ENCODE assay signal across 8 cellular contexts in the genomic region with DNA sequence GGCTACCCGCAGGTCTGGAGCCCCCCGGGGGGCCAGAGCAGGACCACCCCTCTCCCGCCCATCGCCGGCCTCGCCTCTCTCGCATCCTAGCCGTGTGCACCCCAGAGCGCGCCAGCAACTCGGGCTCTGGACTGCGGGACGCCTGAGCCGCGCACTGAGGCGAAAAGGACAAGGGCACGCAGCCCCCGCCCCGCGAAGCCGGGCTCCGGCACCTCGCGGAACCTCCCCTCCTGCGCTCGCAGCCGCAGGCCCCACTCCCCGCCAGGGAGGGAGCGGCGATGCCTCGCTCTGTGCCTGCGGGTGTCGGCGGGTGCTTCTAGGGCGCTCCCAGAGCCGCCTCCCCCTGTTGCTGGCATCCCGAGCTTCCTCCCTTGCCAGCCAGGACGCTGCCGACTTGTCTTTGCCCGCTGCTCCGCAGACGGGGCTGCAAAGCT. TPM values are rescaled to one million over a fixed set of nuclear protein-coding genes. Genes with fewer than 3 reads are reported as not detected.
DNase-seq lines count a peak whose midpoint lies in the region; ATAC-seq, FAIRE-seq and TF ChIP-seq lines count a peak whose summit lies in the region.

TSS of gene ITGB8 (plus strand) at position 104 of the 434 bp plus-strand sequence. CDS start 907 bp downstream, outside the sequence.

- TF ChIP-seq CTCF in activated CD8-positive, alpha-beta T cell treated with anti-CD3 and anti-CD28 coated beads for 36 hours (IDR thresholded peaks at IDR 0.05), result no peak
- TF ChIP-seq CTCF in pancreas (IDR thresholded peaks at IDR 0.05), result no peak

- H3K4me3 Mint-ChIP-seq in activated CD8-positive, alpha-beta T cell treated with anti-CD3 and anti-CD28 coated beads for 36 hours, result peak within 1 kb of the TSS; percentile 76

- POLR2A ChIA-PET in activated CD8-positive, alpha-beta T cell treated with anti-CD3 and anti-CD28 coated beads for 36 hours (lab: Charles Lee), result no interaction called here

- H3K9me3 ChIP-seq in HUES6 (ENCODE audit: control insufficient read depth, insufficient read depth, low read depth, low read length) (no peaks in the 10 kb centered on the region), pancreas (no peaks in the 10 kb centered on the region)

- H3K4me1 ChIP-seq in HUES6 (ENCODE audit: control insufficient read depth, insufficient read depth, low read length) (peaks cover 11% of the 10 kb centered on the region), pancreas (peaks cover 0 to 15% (median 3%) of the 10 kb centered on the region in 3 donors)

- H3K9me3 Mint-ChIP-seq in activated CD8-positive, alpha-beta T cell treated with anti-CD3 and anti-CD28 coated beads for 36 hours, result no peaks in the 10 kb centered on the region

- intact Hi-C loops in activated CD8-positive, alpha-beta T cell treated with anti-CD3 and anti-CD28 coated beads for 36 hours (cut with micrococcal nuclease), result no loop called here
- intact Hi-C loops in head of caudate nucleus (cut with DNase I) (loop anchor here (5.0 kb wide), 1 partner anchor 76 kb away; no protein-coding TSS in a partner anchor), pancreas (cut with DNase I) (loop anchor here in 1 of 3 donors (10.0 kb wide), 1 partner anchor 64 kb away; no protein-coding TSS in a partner anchor)

- no peak for FAIRE-seq in pancreas (lab: Jason Lieb, UNC)

- H3K4me3 ChIP-seq in HUES6 (ENCODE audit: low read depth, low read length), result peak within 1 kb of the TSS; percentile 84
- H3K4me3 ChIP-seq in pancreas, result peak within 1 kb of the TSS; percentile 49 to 81 (median 54)

- H3K36me3 ChIP-seq in HUES6 (ENCODE audit: control insufficient read depth, insufficient read depth, low read length) (no peaks in the 10 kb centered on the region), pancreas (no peaks in the 10 kb centered on the region)

- peaks cover 18% of the 10 kb centered on the region for H3K4me1 Mint-ChIP-seq in activated CD8-positive, alpha-beta T cell treated with anti-CD3 and anti-CD28 coated beads for 36 hours (ENCODE audit: low read depth)

- peaks cover 48% of the 10 kb centered on the region for H3K27me3 Mint-ChIP-seq in activated CD8-positive, alpha-beta T cell treated with anti-CD3 and anti-CD28 coated beads for 36 hours

- in situ Hi-C loops in G401 (cut with HindIII; ENCODE audit: low sequenced_read_pairs), result no loop called here

- WGBS in pancreas, 2 donors, result 1% methylated on average over 17 to 42 of the region's 42 CpGs

- H3K36me3 Mint-ChIP-seq in activated CD8-positive, alpha-beta T cell treated with anti-CD3 and anti-CD28 coated beads for 36 hours (ENCODE audit: low read depth), result no peaks in the 10 kb centered on the region

- peaks cover 17% of the 10 kb centered on the region for H3K27me3 ChIP-seq in HUES6 (ENCODE audit: control insufficient read depth, insufficient read depth, low read length)
- no peaks in the 10 kb centered on the region for H3K27me3 ChIP-seq in pancreas

- peak; percentile 12 for DNase-seq in NCI-H2171 (lab: John Stamatoyannopoulos, UW)
- no peak for DNase-seq in NCI-H2171 treated with DMSO at 0.1 percent for 48 hours (lab: John Stamatoyannopoulos, UW)
- DNase-seq in activated CD8-positive, alpha-beta T cell treated with anti-CD3 and anti-CD28 coated beads for 36 hours, result no peak
- peak in 29 of 42 donors; percentile 66 to 88 (median 78) for DNase-seq in head of caudate nucleus
- peak in 4 of 6 donors; percentile 51 to 83 (median 72) for DNase-seq in pancreas
- DNase-seq in G401 (ENCODE audit: low spot score), result no peak

- peak within 1 kb of the TSS; percentile 86 for H3K9ac ChIP-seq in HUES6 (ENCODE audit: low read length)

- ATAC-seq in GM21576 (IDR thresholded peaks at IDR 0.05; ENCODE audit: unreplicated experiment) (peak; percentile 18), pancreas (peak; percentile 47 to 53 (median 50))
- peak; percentile 28 for ATAC-seq in activated CD8-positive, alpha-beta T cell treated with anti-CD3 and anti-CD28 coated beads for 36 hours

- peak within 1 kb of the TSS; percentile 17 for H3K27ac Mint-ChIP-seq in activated CD8-positive, alpha-beta T cell treated with anti-CD3 and anti-CD28 coated beads for 36 hours

- CTCF ChIA-PET in activated CD8-positive, alpha-beta T cell treated with anti-CD3 and anti-CD28 coated beads for 36 hours (lab: Charles Lee), result interaction anchor here (1.1 to 1.3 kb wide), 2 partner anchors 20 to 577 kb away, joined by 3 to 4 read pairs; no protein-coding TSS in a partner anchor

- H3K27ac ChIP-seq in HUES6 (ENCODE audit: low read depth, low read length) (peak within 1 kb of the TSS; percentile 46; the same call in 1 of the 2 replicates), pancreas (peak within 1 kb of the TSS; percentile 93 to 97 (median 96))

RNA-seq across cellular contexts. Expression of gene ITGB8, which starts in this region (rescaled TPM):
- total RNA-seq in activated CD8-positive, alpha-beta T cell treated with anti-CD3 and anti-CD28 coated beads for 36 hours, result not detected
- 10 to 100 TPM; 10.3 to 39.8 (median 14.3) TPM for total RNA-seq in pancreas
- 1 to 10 TPM; 3.9 to 6.0 TPM for polyA plus RNA-seq in pancreas
- not detected in 2 replicates for total RNA-seq in G401 (2014; rRNA removed; shearing (Covaris generic))

Comparison
In these comparisons a context has a peak if more than half of its experiments do, and no peak if none do; other contexts are left out.
1. RNA of gene ITGB8 (total RNA-seq): 10.3 to 39.8 TPM in pancreas; not detected in activated CD8-positive, alpha-beta T cell treated with anti-CD3 and anti-CD28 coated beads for 36 hours and not detected in G401; every median in the first group is over 10 times any median in the second.
2. DNase-seq: peak in NCI-H2171 (single experiment), head of caudate nucleus (29 of 42) and pancreas (4 of 6); none in NCI-H2171 treated with DMSO at 0.1 percent for 48 hours (single experiment), activated CD8-positive, alpha-beta T cell treated with anti-CD3 and anti-CD28 coated beads for 36 hours (single experiment) and G401 (single experiment).
3. Peak in ATAC-seq in activated CD8-positive, alpha-beta T cell treated with anti-CD3 and anti-CD28 coated beads for 36 hours; RNA of the gene not detected or under 1 TPM.
4. Peak in every context shown above with its lines, with median percentiles within 50 percentile points of each other: ATAC-seq.